16 cellular contexts compared by ENCODE assay signal in the genomic region with DNA sequence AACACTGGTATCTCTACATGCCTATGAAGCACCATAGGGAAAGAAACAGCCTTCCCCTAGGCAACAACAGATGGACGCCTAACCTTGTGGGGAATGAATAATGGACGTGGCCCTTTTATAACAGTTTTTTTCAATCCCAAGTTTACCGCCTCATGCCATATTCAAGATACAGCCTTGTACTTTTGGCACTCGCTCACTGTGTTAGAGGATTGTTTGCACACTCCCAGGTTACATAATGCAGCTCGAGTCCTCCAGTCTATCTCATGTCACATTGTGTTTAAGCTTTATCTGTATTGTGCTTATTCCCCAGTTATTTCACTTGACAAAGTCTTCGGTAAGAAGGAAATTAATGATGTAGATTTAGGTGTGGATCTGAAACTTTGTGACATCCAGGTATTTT.
A peak's percentile ranks its signal among the peaks of the same experiment; 100 is the strongest.
DNase-seq lines count a peak whose midpoint lies in the region; ATAC-seq, FAIRE-seq and TF ChIP-seq lines count a peak whose summit lies in the region.
"Had no signal": no experiment of that assay in that cellular context is flagged by ENCODE, and none has a peak within 500 bp of the region (broad histone marks: within the 10 kb centered on the region; RNA-seq: fewer than 3 reads in every experiment).

No MANE protein-coding gene starts in this region.

- H3K27me3 Mint-ChIP-seq in stimulated activated memory B cell treated with anti-CD40 and anti-IgM and Interleukin-4, amounts not matched to agents 10 μg/mL and 1 μg/mL and 100 μg/mL, for 72 hours: no peaks in the 10 kb centered on the region
- H3K27me3 Mint-ChIP-seq: CD4-positive, CD25-positive, alpha-beta regulatory T cell; IgD-negative memory B cell had no signal

- H3K27ac Mint-ChIP-seq in stimulated activated memory B cell treated with anti-CD40 and anti-IgM and Interleukin-4, amounts not matched to agents 10 μg/mL and 1 μg/mL and 100 μg/mL, for 72 hours: no peak overlapping the region
- H3K27ac Mint-ChIP-seq: CD4-positive, CD25-positive, alpha-beta regulatory T cell; GM23338; IgD-negative memory B cell had no signal

- DNase-seq in DMS 273 (lab: John Stamatoyannopoulos, UW; ENCODE audit: unreplicated experiment) (peak; percentile 58), DMS 273 treated with DMSO at 0.1 percent for 48 hours (lab: John Stamatoyannopoulos, UW) (no peak), WERI-Rb-1 (peak; percentile 39), left lobe of liver (ENCODE audit: low spot score) (peak; percentile 46), pancreas (peak in 2 of 6 donors; percentile 4 to 7), ACHN (no peak), NCI-H187 (lab: John Stamatoyannopoulos, UW) (no peak)
- DNase-seq: CD4-positive, CD25-positive, alpha-beta regulatory T cell; DMS79; H7 had no signal

- H3K4me1 Mint-ChIP-seq in stimulated activated memory B cell treated with anti-CD40 and anti-IgM and Interleukin-4, amounts not matched to agents 10 μg/mL and 1 μg/mL and 100 μg/mL, for 72 hours: no peaks in the 10 kb centered on the region
- H3K4me1 Mint-ChIP-seq: IgD-negative memory B cell had no signal

- 29 to 33% methylated on average over 6 of the region's 6 CpGs for WGBS in pancreas, 2 donors

- H3K9me3 ChIP-seq in WERI-Rb-1 (ENCODE audit: severe bottlenecking) (no peaks in the 10 kb centered on the region), pancreas (no peaks in the 10 kb centered on the region)

- no peak overlapping the region for H3K4me3 ChIP-seq in WERI-Rb-1 (ENCODE audit: low read depth, low read length)
- no peak overlapping the region for H3K4me3 ChIP-seq in pancreas
- H3K4me3 ChIP-seq: BLaER1 treated with 17β-estradiol and CSF1 and Interleukin-3, amounts not matched to agents 10 nM and 100 nM; GM23338 had no signal

- in situ Hi-C loops in ACHN (cut with HindIII; ENCODE audit: low pct_ligation_motif_present, low pct_unique_long_range_greater_than_20kb, low sequenced_read_pairs): no loop called here

- H3K27ac ChIP-seq in WERI-Rb-1 (peak overlapping the region; percentile 80), pancreas (no peak overlapping the region)
- H3K27ac ChIP-seq: 22Rv1; BLaER1 treated with 17β-estradiol and CSF1 and Interleukin-3, amounts not matched to agents 10 nM and 100 nM had no signal

- H3K36me3 Mint-ChIP-seq in stimulated activated memory B cell treated with anti-CD40 and anti-IgM and Interleukin-4, amounts not matched to agents 10 μg/mL and 1 μg/mL and 100 μg/mL, for 72 hours: no peaks in the 10 kb centered on the region
- H3K36me3 Mint-ChIP-seq: CD4-positive, CD25-positive, alpha-beta regulatory T cell; IgD-negative memory B cell had no signal

- H3K9me3 Mint-ChIP-seq in stimulated activated memory B cell treated with anti-CD40 and anti-IgM and Interleukin-4, amounts not matched to agents 10 μg/mL and 1 μg/mL and 100 μg/mL, for 72 hours: no peaks in the 10 kb centered on the region
- H3K9me3 Mint-ChIP-seq: CD4-positive, CD25-positive, alpha-beta regulatory T cell; GM23338; IgD-negative memory B cell had no signal

- no peak overlapping the region for H3K4me3 Mint-ChIP-seq in stimulated activated memory B cell treated with anti-CD40 and anti-IgM and Interleukin-4, amounts not matched to agents 10 μg/mL and 1 μg/mL and 100 μg/mL, for 72 hours
- H3K4me3 Mint-ChIP-seq: CD4-positive, CD25-positive, alpha-beta regulatory T cell; GM23338; IgD-negative memory B cell had no signal

- H3K27me3 ChIP-seq in WERI-Rb-1 (ENCODE audit: insufficient read depth, low read depth, severe bottlenecking) (no peaks in the 10 kb centered on the region), pancreas (no peaks in the 10 kb centered on the region)

- no peak for FAIRE-seq in pancreas (lab: Jason Lieb, UNC)
- FAIRE-seq: GM12891 had no signal

- intact Hi-C loops in pancreas (cut with DNase I): no loop called here

- no peaks in the 10 kb centered on the region for H3K36me3 ChIP-seq in WERI-Rb-1
- H3K36me3 ChIP-seq in pancreas: no peaks in the 10 kb centered on the region
- H3K36me3 ChIP-seq: BLaER1 treated with 17β-estradiol and CSF1 and Interleukin-3, amounts not matched to agents 10 nM and 100 nM had no signal

- no peaks in the 10 kb centered on the region for H3K4me1 ChIP-seq in pancreas
- H3K4me1 ChIP-seq: BLaER1 treated with 17β-estradiol and CSF1 and Interleukin-3, amounts not matched to agents 10 nM and 100 nM had no signal

- ATAC-seq in left lobe of liver: peak; percentile 94
- peak in 3 of 4 donors; percentile 71 to 85 (median 78) for ATAC-seq in pancreas
- ATAC-seq in stimulated activated memory B cell treated with anti-CD40 and anti-IgM and Interleukin-4, amounts not matched to agents 10 μg/mL and 1 μg/mL and 100 μg/mL, for 72 hours: no peak
- ATAC-seq: GM23338 had no signal

- TF ChIP-seq CTCF in WERI-Rb-1 (IDR thresholded peaks at IDR 0.05; ENCODE audit: low read depth, low read length) (no peak), pancreas (IDR thresholded peaks at IDR 0.05) (no peak)

Comparison
In these comparisons a context has a peak if more than half of its experiments do, and no peak if none do; other contexts are left out.
1. DNase-seq: peak in DMS 273 (single experiment), WERI-Rb-1 (single experiment) and left lobe of liver (single experiment); none in DMS 273 treated with DMSO at 0.1 percent for 48 hours (single experiment), ACHN (single experiment) and NCI-H187 (0 of 2).